Comparison of ENCODE assay signal across 18 cellular contexts in genomic region chr4:118680808-118681207, GRCh38. TPM values are rescaled to one million over a fixed set of nuclear protein-coding genes. Genes with fewer than 3 reads are reported as not detected.
DNase-seq lines count a peak whose midpoint lies in the region; ATAC-seq and TF ChIP-seq lines count a peak whose summit lies in the region.
"Had no signal": no experiment of that assay in that cellular context is flagged by ENCODE, and none has a peak within 500 bp of the region (broad histone marks: within the 10 kb centered on the region; RNA-seq: fewer than 3 reads in every experiment).

No MANE protein-coding gene starts in this region.

- no peaks in the 10 kb centered on the region for H3K9me2 ChIP-seq in HCT116 (ENCODE audit: insufficient read depth)

- no peak for TF ChIP-seq CTCF in HCT116 (IDR thresholded peaks at IDR 0.05 in 2 of 3, conservative IDR thresholded peaks at IDR 0.05 in 1 of 3; ENCODE audit: borderline replicate concordance in 1 of 3, insufficient read depth in 1 of 3, low read depth in 2 of 3, low read length in 2 of 3)

- H3K4me1 ChIP-seq in HCT116 (ENCODE audit: control insufficient read depth in 1 of 2, insufficient read depth in 2 of 2, low read length in 2 of 2) (peaks cover 3 to 19% of the 10 kb centered on the region in 2 experiments; a peak in 3 of 4 replicates), mesendoderm (ENCODE audit: control insufficient read depth, low read depth, low read length) (no peaks in the 10 kb centered on the region)

- H3K79me1 ChIP-seq in mesendoderm (ENCODE audit: low read length): no peaks in the 10 kb centered on the region

- no peaks in the 10 kb centered on the region for H3K27me3 ChIP-seq in HCT116 (ENCODE audit: insufficient read depth, low read length)
- no peaks in the 10 kb centered on the region for H3K27me3 ChIP-seq in mesendoderm (ENCODE audit: insufficient read depth, low read length, poor library complexity)

- no peak overlapping the region for H3K9ac ChIP-seq in HCT116 (ENCODE audit: low read length)
- H3K9ac ChIP-seq in mesendoderm (ENCODE audit: low read length): no peak overlapping the region
- H3K9ac ChIP-seq: KMS-11 had no signal

- H3K4me3 ChIP-seq in HCT116 (replicated peaks in 1 of 2; ENCODE audit: low read depth in 1 of 2, low read length in 2 of 2) (no peak overlapping the region), mesendoderm (ENCODE audit: low read length) (no peak overlapping the region)

- intact Hi-C loops in HCT116 (cut with micrococcal nuclease): no loop called here

- no peak overlapping the region for H3K18ac ChIP-seq in mesendoderm (ENCODE audit: low read length)

- no peak overlapping the region for H2AK5ac ChIP-seq in mesendoderm (ENCODE audit: low read length)

- no peak overlapping the region for H3K56ac ChIP-seq in mesendoderm (ENCODE audit: low read length)

- no peaks in the 10 kb centered on the region for H4K20me1 ChIP-seq in HCT116 (ENCODE audit: insufficient read depth)

- H2BK15ac ChIP-seq in mesendoderm (replicated peaks; ENCODE audit: low read depth): no peak overlapping the region

- peak; percentile 7 for DNase-seq in SIG-M5 treated with dmso at 0.1 percent for 504 hours (lab: John Stamatoyannopoulos, UW; ENCODE audit: unreplicated experiment)
- DNase-seq in SIG-M5 (lab: John Stamatoyannopoulos, UW): no peak
- no peak for DNase-seq in HCT116 (ENCODE audit: low read depth, low spot score)
- DNase-seq in RPMI7951 (ENCODE audit: low read depth): peak; percentile 4
- DNase-seq in mesendoderm: peak; percentile 47
- no peak for DNase-seq in C1 segment of cervical spinal cord (lab: John Stamatoyannopoulos, UW)
- no peak for DNase-seq in SKM-1 (lab: John Stamatoyannopoulos, UW; ENCODE audit: unreplicated experiment)
- DNase-seq: AML-193; CD4-positive, alpha-beta T cell; DMS79 treated with DMSO at 0.1 percent for 48 hours; GDM1; MM.1S; NCI-H1105 treated with DMSO at 0.1 percent for 48 hours; NCI-H187; NCI-H446 had no signal

- POLR2A ChIA-PET in HCT116 (lab: Charles Lee): no interaction called here

- H3K4me2 ChIP-seq in HCT116 (ENCODE audit: low read length) (no peak overlapping the region), mesendoderm (ENCODE audit: low read length) (no peak overlapping the region)
- H3K4me2 ChIP-seq: KMS-11 had no signal

- H3K27ac ChIP-seq in HCT116 (ENCODE audit: low read depth, low read length): no peak overlapping the region
- no peak overlapping the region for H3K27ac ChIP-seq in mesendoderm (ENCODE audit: low read depth, low read length)
- H3K27ac ChIP-seq: KMS-11 had no signal

- no peak for TF ChIP-seq RAD21 in HCT116 (IDR thresholded peaks at IDR 0.05; ENCODE audit: low read depth)

- no peak overlapping the region for H2BK120ac ChIP-seq in mesendoderm (ENCODE audit: low read depth, low read length)

- BruUV-seq in HCT116 (replicated peaks; lab: Mats Ljungman, UMichigan): no TSS peak

- H3K79me2 ChIP-seq in HCT116 (ENCODE audit: insufficient read depth, low read length) (peaks cover 5% of the 10 kb centered on the region), mesendoderm (ENCODE audit: control insufficient read depth, insufficient read depth, low read length) (peaks cover 4% of the 10 kb centered on the region)

- WGBS in mesendoderm (ENCODE audit: extremely low coverage, insufficient coverage, low lambda C conversion rate): no CpG with 5 or more reads among the region's 1 CpG

- no peak overlapping the region for H2AFZ ChIP-seq in HCT116 (ENCODE audit: low read depth, low read length, poor library complexity, severe bottlenecking)

- peak; percentile 24; the same call in 1 of the 2 replicates for ATAC-seq in HCT116
- no peak for ATAC-seq in GM18873 (IDR thresholded peaks at IDR 0.05; ENCODE audit: low FRiP score, unreplicated experiment)
- ATAC-seq: Right ventricle myocardium inferior had no signal

- no peaks in the 10 kb centered on the region for H3K9me3 ChIP-seq in HCT116 (ENCODE audit: control insufficient read depth in 1 of 2, insufficient read depth in 1 of 2, low read depth in 1 of 2, low read length in 2 of 2)

- no peak for TF ChIP-seq POLR2A in HCT116 (IDR thresholded peaks at IDR 0.05; ENCODE audit: borderline replicate concordance, extremely low read depth, insufficient read depth, insufficient read length)

- H2BK5ac ChIP-seq in mesendoderm (ENCODE audit: low read length): no peak overlapping the region

- no peak overlapping the region for H4K8ac ChIP-seq in mesendoderm (ENCODE audit: low read depth, low read length)

- H3K36me3 ChIP-seq in HCT116 (ENCODE audit: control insufficient read depth in 1 of 2, insufficient read depth in 2 of 2, low read length in 2 of 2) (no peaks in the 10 kb centered on the region), mesendoderm (ENCODE audit: control insufficient read depth, insufficient read depth, low read length) (no peaks in the 10 kb centered on the region)

- CTCF ChIA-PET in HCT116 (lab: Charles Lee): no interaction called here

- no peak overlapping the region for H3K4ac ChIP-seq in mesendoderm (ENCODE audit: low read depth, low read length)

- RAD21 ChIA-PET in HCT116 (lab: Charles Lee; ENCODE audit: low non-redundant PET in 1 of 2, low total read pairs in 2 of 2, uncharacterized antibody in 2 of 2, unreplicated experiment in 2 of 2): no interaction called here

- H4K5ac ChIP-seq in mesendoderm (ENCODE audit: low read length): no peak overlapping the region

- no peak overlapping the region for H3K23ac ChIP-seq in mesendoderm (ENCODE audit: low read length)

TF ChIP-seq in HCT116, 20 proteins besides CTCF, POLR2A, EP300 and RAD21:
- TF ChIP-seq EZH2 (IDR thresholded peaks at IDR 0.05): no peak

RNA-seq across cellular contexts. Expression of gene METTL14, which starts 4.4 kb away (rescaled TPM):
- total RNA-seq in HCT116 (2021; ENCODE audit: unreplicated experiment): 53.8 TPM
- polyA plus RNA-seq in HCT116 (2012): 9.2 and 17.3 TPM in 2 replicates
- total RNA-seq in RPMI7951 (2014; rRNA removed; shearing (Covaris generic)): 23.2 and 26.3 TPM in 2 replicates
- 21.0 TPM for polyA plus RNA-seq in mesendoderm (2013, experiment 1 of 2)
- polyA plus RNA-seq in mesendoderm (2013, experiment 2 of 2): 21.3 TPM

Comparison
In these comparisons a context has a peak if more than half of its experiments do, and no peak if none do; other contexts are left out.
1. DNase-seq: peak in SIG-M5 treated with dmso at 0.1 percent for 504 hours (single experiment), RPMI7951 (single experiment) and mesendoderm (single experiment); none in SIG-M5 (single experiment), HCT116 (single experiment), C1 segment of cervical spinal cord (0 of 14) and SKM-1 (single experiment).